ENCODE assay signal across 25 cellular contexts in genomic region chr6:56220078-56220477, GRCh38. TPM values are rescaled to one million over a fixed set of nuclear protein-coding genes. Genes with fewer than 3 reads are reported as not detected.
DNase-seq lines count a peak whose midpoint lies in the region; FAIRE-seq and TF ChIP-seq lines count a peak whose summit lies in the region.
"Had no signal": no experiment of that assay in that cellular context is flagged by ENCODE, and none has a peak within 500 bp of the region (broad histone marks: within the 10 kb centered on the region; RNA-seq: fewer than 3 reads in every experiment).

No MANE protein-coding gene starts in this region.

- no peak overlapping the region for H3K4me3 ChIP-seq in keratinocyte (ENCODE audit: control insufficient read depth in 2 of 3, extremely low read depth in 1 of 3, insufficient read depth in 2 of 3, low read depth in 1 of 3, low read length in 3 of 3)
- H3K4me3 ChIP-seq: ascending aorta, psoas muscle had no signal

- no peaks in the 10 kb centered on the region for H3K9me3 ChIP-seq in keratinocyte (ENCODE audit: control insufficient read depth, low read depth, low read length)
- H3K9me3 ChIP-seq: ascending aorta, psoas muscle had no signal

- TF ChIP-seq CTCF in RWPE1 (conservative IDR thresholded peaks at IDR 0.05; ENCODE audit: low read depth) (no peak), keratinocyte (optimal IDR thresholded peaks at IDR 0.05 in 1 of 3, IDR thresholded peaks at IDR 0.05 in 1 of 3, conservative IDR thresholded peaks at IDR 0.05 in 1 of 3; ENCODE audit: extremely low read depth in 1 of 3, insufficient read depth in 2 of 3, low read length in 3 of 3) (no peak)

- DNase-seq in DMS153 (lab: John Stamatoyannopoulos, UW) (peak; percentile 56), DMS153 treated with DMSO at 0.1 percent for 48 hours (lab: John Stamatoyannopoulos, UW; ENCODE audit: unreplicated experiment) (no peak), NCI-H1105 (lab: John Stamatoyannopoulos, UW) (peak; percentile 80), RWPE1 (ENCODE audit: low spot score) (peak; percentile 68), keratinocyte (ENCODE audit: low read depth, low spot score) (peak; percentile 83), NK-92 (lab: John Stamatoyannopoulos, UW; ENCODE audit: unreplicated experiment) (no peak), SW480 (ENCODE audit: low spot score) (no peak), substantia nigra (lab: John Stamatoyannopoulos, UW) (no peak)
- DNase-seq: activated CD4-positive, alpha-beta T cell treated with anti-CD3 and anti-CD28 coated beads, Interleukin-2, amount 50 U/mL, for 4 hours; activated CD8-positive, alpha-beta memory T cell treated with anti-CD3 and anti-CD28 coated beads, Interleukin-2, amount 50 U/mL, for 4 hours; CD8-positive, alpha-beta memory T cell; central memory CD4-positive, alpha-beta T cell; dermis blood vessel endothelial cell; DMS79; GOT3; Karpas-422; NCI-H2029 treated with DMSO at 0.1 percent for 48 hours; NCI-H524 treated with DMSO at 0.1 percent for 48 hours; psoas muscle; T-helper 9 cell; trophoblast cell had no signal

- H3K79me2 ChIP-seq in keratinocyte (ENCODE audit: control insufficient read depth, insufficient read depth, low read length): no peaks in the 10 kb centered on the region

- H4K20me1 ChIP-seq in keratinocyte (ENCODE audit: control insufficient read depth, extremely low read depth, insufficient read depth, low read length): no peaks in the 10 kb centered on the region

- dilution Hi-C loops in keratinocyte (cut with MboI; ENCODE audit: extremely low pct_ligation_motif_present, low sequenced_read_pairs): no loop called here

- no peak overlapping the region for H2AFZ ChIP-seq in keratinocyte (ENCODE audit: control insufficient read depth, low read length)

- no peaks in the 10 kb centered on the region for H3K36me3 ChIP-seq in keratinocyte (ENCODE audit: control insufficient read depth in 2 of 2, extremely low read depth in 1 of 2, insufficient read depth in 2 of 2, low read length in 2 of 2)
- H3K36me3 ChIP-seq: ascending aorta had no signal

- H3K4me2 ChIP-seq in keratinocyte (ENCODE audit: control insufficient read depth, extremely low read depth, insufficient read depth, low read depth, low read length): peak overlapping the region; percentile 34

- POLR2A ChIA-PET in RWPE1 (lab: Yijun Ruan, JAX; ENCODE audit: low non-redundant PET): no interaction called here

- no peaks in the 10 kb centered on the region for H3K27me3 ChIP-seq in keratinocyte (ENCODE audit: control insufficient read depth, extremely low read depth, insufficient read depth, low read length)
- H3K27me3 ChIP-seq: ascending aorta had no signal

- peak; percentile 98 for FAIRE-seq in keratinocyte (lab: Jason Lieb, UNC)
- FAIRE-seq: endometrium, GM12891 had no signal

- no peak overlapping the region for H3K9ac ChIP-seq in keratinocyte (ENCODE audit: control insufficient read depth, extremely low read depth, insufficient read depth, low read length)

- CTCF ChIA-PET in RWPE1 (lab: Yijun Ruan, JAX): interaction anchor here (0.5 kb wide), 1 partner anchor 21 kb away, joined by 4 read pairs; no protein-coding TSS in a partner anchor

- peaks cover 20% of the 10 kb centered on the region for H3K4me1 ChIP-seq in keratinocyte (ENCODE audit: control insufficient read depth, extremely low read depth, insufficient read depth, low read length)
- H3K4me1 ChIP-seq: psoas muscle had no signal

- H3K27ac ChIP-seq in RWPE1 (no peak overlapping the region), keratinocyte (ENCODE audit: control insufficient read depth, insufficient read depth, low read length) (no peak overlapping the region), substantia nigra (ENCODE audit: low read depth, low read length, poor library complexity, severe bottlenecking) (no peak overlapping the region)
- H3K27ac ChIP-seq: 22Rv1, ascending aorta, psoas muscle had no signal

- H3K9me1 ChIP-seq in keratinocyte (ENCODE audit: control insufficient read depth, extremely low read depth, insufficient read depth, low read length): no peaks in the 10 kb centered on the region

RNA-seq across cellular contexts. Expression of gene COL21A1, which starts 27.3 kb away (rescaled TPM):
- 0.08 to 0.16 TPM (median 0.13 TPM) in 3 replicates for polyA plus RNA-seq in keratinocyte
- polyA plus RNA-seq in keratinocyte (2011; ENCODE audit: low read depth): 0.07 TPM
- polyA plus RNA-seq in keratinocyte (2011; cell fraction: cytosol; rRNA removed): 0.04 and 0.06 TPM in 2 replicates
- 0.23 and 0.28 TPM in 2 replicates for polyA plus RNA-seq in keratinocyte (2011; cell fraction: nucleus; rRNA removed)
- polyA plus RNA-seq in keratinocyte (2012; ENCODE audit: low replicate concordance): 0.05 and 0.17 TPM in 2 replicates
- polyA minus RNA-seq in keratinocyte: 0.06 to 0.46 TPM in 2 of 3 replicates, not detected in the other
- polyA minus RNA-seq in keratinocyte (2011; cell fraction: cytosol; rRNA and poly(A)+ RNA removed): not detected
- 0.11 and 0.39 TPM in 2 replicates for polyA minus RNA-seq in keratinocyte (2011; cell fraction: nucleus; rRNA and poly(A)+ RNA removed)
- polyA plus RNA-seq: CD8-positive, alpha-beta memory T cell had no signal

Comparison
In these comparisons a context has a peak if more than half of its experiments do, and no peak if none do; other contexts are left out.
1. DNase-seq: peak in DMS153 (single experiment), NCI-H1105 (single experiment), RWPE1 (single experiment) and keratinocyte (single experiment); none in DMS153 treated with DMSO at 0.1 percent for 48 hours (single experiment), NK-92 (single experiment), SW480 (single experiment) and substantia nigra (0 of 49).